1 cellular context compared by ENCODE assay signal in genomic region chr6:134187751-134188150, GRCh38.
TF ChIP-seq lines count a peak whose summit lies in the region.

No MANE protein-coding gene starts in this region.

TF ChIP-seq in K562, 482 proteins besides CTCF, POLR2A, EP300 and RAD21 (continued from another document):
- TF ChIP-seq FOXO4 (CRISPR knock-in tag; IDR thresholded peaks at IDR 0.05): no peak
- no peak for TF ChIP-seq HNRNPK (IDR thresholded peaks at IDR 0.05; ENCODE audit: low read depth, low read length, poor library complexity, severe bottlenecking)
- no peak for TF ChIP-seq HNRNPH1 (optimal IDR thresholded peaks at IDR 0.05; ENCODE audit: low read depth, low read length)
- no peak for TF ChIP-seq ARID4B (CRISPR knock-in tag; IDR thresholded peaks at IDR 0.05)
- TF ChIP-seq TBP (optimal IDR thresholded peaks at IDR 0.05; ENCODE audit: low read depth, low read length): no peak
